ENCODE assay signal across 13 cellular contexts in genomic region chr7:216360-217300, GRCh38. TPM values are rescaled to one million over a fixed set of nuclear protein-coding genes. Genes with fewer than 3 reads are reported as not detected.
A peak's percentile ranks its signal among the peaks of the same experiment; 100 is the strongest.
DNase-seq lines count a peak whose midpoint lies in the region; ATAC-seq and TF ChIP-seq lines count a peak whose summit lies in the region.
"Had no signal": no experiment of that assay in that cellular context is flagged by ENCODE, and none has a peak within 500 bp of the region (broad histone marks: within the 10 kb centered on the region; RNA-seq: fewer than 3 reads in every experiment).

No MANE protein-coding gene starts in this region.

- H3K27ac ChIP-seq in endodermal cell (ENCODE audit: low read depth, low read length) (peak overlapping the region; percentile 54), sigmoid colon (peak overlapping the region; percentile 42 to 75 (median 60))
- no peak overlapping the region for H3K27ac ChIP-seq in CD8-positive, alpha-beta T cell (ENCODE audit: low read depth, low read length)
- H3K27ac ChIP-seq: VCaP had no signal

- intact Hi-C loops in left colon (cut with DNase I, micrococcal nuclease) (no loop called here), sigmoid colon (cut with DNase I) (no loop called here)
- intact Hi-C loops in CD8-positive, alpha-beta T cell (cut with DNase I, micrococcal nuclease): no loop called here

- POLR2A ChIA-PET in CD8-positive, alpha-beta T cell (lab: Charles Lee): no interaction called here

- H3K4me1 ChIP-seq in endodermal cell (ENCODE audit: control insufficient read depth, insufficient read depth, low read length) (no peaks in the 10 kb centered on the region), sigmoid colon (peaks cover 0 to 62% (median 39%) of the 10 kb centered on the region in 4 donors)
- no peaks in the 10 kb centered on the region for H3K4me1 ChIP-seq in CD8-positive, alpha-beta T cell (ENCODE audit: insufficient read depth, low read length)

- H3K9me3 ChIP-seq in endodermal cell (ENCODE audit: control insufficient read depth, low read length): no peaks in the 10 kb centered on the region
- H3K9me3 ChIP-seq in sigmoid colon: no peaks in the 10 kb centered on the region
- no peaks in the 10 kb centered on the region for H3K9me3 ChIP-seq in CD8-positive, alpha-beta T cell (ENCODE audit: low read length)

- TF ChIP-seq POLR2A in sigmoid colon (IDR thresholded peaks at IDR 0.05): no peak

- H3K4me3 Mint-ChIP-seq in endodermal cell: no peak overlapping the region
- no peak overlapping the region for H3K4me3 Mint-ChIP-seq in CD8-positive, alpha-beta T cell

- H3K27me3 ChIP-seq in endodermal cell (ENCODE audit: control insufficient read depth, insufficient read depth, low read length, poor library complexity, severe bottlenecking) (no peaks in the 10 kb centered on the region), sigmoid colon (no peaks in the 10 kb centered on the region)
- no peaks in the 10 kb centered on the region for H3K27me3 ChIP-seq in CD8-positive, alpha-beta T cell (ENCODE audit: insufficient read depth, low read length)

- no peak for TF ChIP-seq CTCF in endodermal cell (conservative IDR thresholded peaks at IDR 0.05)
- TF ChIP-seq CTCF in sigmoid colon (IDR thresholded peaks at IDR 0.05): no peak
- TF ChIP-seq CTCF in CD8-positive, alpha-beta T cell (IDR thresholded peaks at IDR 0.05): no peak

- peaks cover 4% of the 10 kb centered on the region for H3K4me1 Mint-ChIP-seq in endodermal cell
- no peaks in the 10 kb centered on the region for H3K4me1 Mint-ChIP-seq in CD8-positive, alpha-beta T cell (ENCODE audit: low read depth)

- no peaks in the 10 kb centered on the region for H3K9me3 Mint-ChIP-seq in endodermal cell
- no peaks in the 10 kb centered on the region for H3K9me3 Mint-ChIP-seq in CD8-positive, alpha-beta T cell

- 84 to 94% methylated on average over 9 to 24 of the region's 24 CpGs for WGBS in endodermal cell (ENCODE audit: insufficient coverage in 1 of 2, insufficient read length in 1 of 2), 2 experiments
- 78 to 81% methylated on average over 24 of the region's 24 CpGs for WGBS in sigmoid colon, 2 donors

- H3K4me3 ChIP-seq in endodermal cell (ENCODE audit: low read length): no peak overlapping the region
- H3K4me3 ChIP-seq in sigmoid colon: no peak overlapping the region
- no peak overlapping the region for H3K4me3 ChIP-seq in CD8-positive, alpha-beta T cell (ENCODE audit: low read depth, low read length)

- H3K9ac ChIP-seq in endodermal cell (ENCODE audit: extremely low read depth, low read length, poor library complexity, severe bottlenecking): no peak overlapping the region

- H3K36me3 ChIP-seq in endodermal cell (ENCODE audit: control insufficient read depth, insufficient read depth, low read length): no peaks in the 10 kb centered on the region
- peaks cover 0 to 36% (median 3%) of the 10 kb centered on the region in 4 donors for H3K36me3 ChIP-seq in sigmoid colon
- no peaks in the 10 kb centered on the region for H3K36me3 ChIP-seq in CD8-positive, alpha-beta T cell (ENCODE audit: insufficient read depth, low read length)

- in situ Hi-C loops in KBM-7 (cut with MboI; ENCODE audit: low pct_unique_long_range_greater_than_20kb, low sequenced_read_pairs): no loop called here

- no peaks in the 10 kb centered on the region for H3K27me3 Mint-ChIP-seq in endodermal cell (ENCODE audit: insufficient read depth)
- H3K27me3 Mint-ChIP-seq in CD8-positive, alpha-beta T cell (ENCODE audit: low read depth): peaks cover 2% of the 10 kb centered on the region

- ATAC-seq in left colon (peak; percentile 13), HG03097 (IDR thresholded peaks at IDR 0.05; ENCODE audit: low FRiP score, unreplicated experiment) (no peak)
- no peak for ATAC-seq in CD8-positive, alpha-beta T cell

- TF ChIP-seq EP300 in sigmoid colon (IDR thresholded peaks at IDR 0.05): no peak

- H3K36me3 Mint-ChIP-seq in endodermal cell (ENCODE audit: low read depth): peaks cover 17% of the 10 kb centered on the region
- H3K36me3 Mint-ChIP-seq in CD8-positive, alpha-beta T cell: no peaks in the 10 kb centered on the region

- DNase-seq in LHCN-M2 (ENCODE audit: low read depth): peak; percentile 18
- no peak for DNase-seq in endodermal cell
- DNase-seq in left colon: no peak
- DNase-seq in sigmoid colon: peak; percentile 86
- DNase-seq in KBM-7: no peak
- no peak for DNase-seq in CD8-positive, alpha-beta T cell
- no peak for DNase-seq in NCI-H510A treated with DMSO at 0.1 percent for 48 hours (lab: John Stamatoyannopoulos, UW)
- DNase-seq: midbrain; NCI-H2081; stimulated activated CD4-positive, alpha-beta T cell treated with anti-CD3 and anti-CD28 coated beads, Interleukin-15, amount 100 ng/mL, for 24 hours; substantia nigra had no signal

- CTCF ChIA-PET in CD8-positive, alpha-beta T cell (lab: Charles Lee): no interaction called here

- H3K27ac Mint-ChIP-seq in endodermal cell: no peak overlapping the region
- no peak overlapping the region for H3K27ac Mint-ChIP-seq in CD8-positive, alpha-beta T cell

RNA-seq across cellular contexts. Expression of gene FAM20C, which starts 24.3 kb away (rescaled TPM):
- 20.8 and 36.4 TPM in 2 replicates for total RNA-seq in LHCN-M2 (2014; rRNA removed)
- polyA plus RNA-seq in LHCN-M2 (2012): 11.4 TPM
- 10 to 100 TPM; 33.5 to 53.5 TPM for total RNA-seq in endodermal cell
- 19.9 TPM for polyA plus RNA-seq in endodermal cell (2013, experiment 1 of 2)
- polyA plus RNA-seq in endodermal cell (2013, experiment 2 of 2): 18.4 TPM
- 10 to 100 TPM; 11.3 to 16.9 TPM for total RNA-seq in left colon
- 10 to 100 TPM; 18.4 to 51.3 (median 23.3) TPM for total RNA-seq in sigmoid colon
- polyA plus RNA-seq in sigmoid colon: 10 to 100 TPM in 2 of 3 donors, 1 to 10 TPM in 1; 3.0 to 27.5 (median 10.4) TPM
- total RNA-seq in CD8-positive, alpha-beta T cell: under 1 TPM; 0.14 to 0.39 TPM

Comparison
In these comparisons a context has a peak if more than half of its experiments do, and no peak if none do; other contexts are left out.
1. DNase-seq: peak in LHCN-M2 (single experiment) and sigmoid colon (single experiment); none in endodermal cell (single experiment), left colon (0 of 2), KBM-7 (single experiment), CD8-positive, alpha-beta T cell (0 of 7) and NCI-H510A treated with DMSO at 0.1 percent for 48 hours (single experiment).
2. RNA of gene FAM20C, which starts 24.3 kb away (total RNA-seq): 33.5 to 53.5 TPM in endodermal cell, 20.8 to 36.4 TPM in LHCN-M2, 18.4 to 51.3 TPM in sigmoid colon and 11.3 to 16.9 TPM in left colon; 0.14 to 0.39 TPM in CD8-positive, alpha-beta T cell; every median in the first group is over 4 times any median in the second.